In the genomic region with DNA sequence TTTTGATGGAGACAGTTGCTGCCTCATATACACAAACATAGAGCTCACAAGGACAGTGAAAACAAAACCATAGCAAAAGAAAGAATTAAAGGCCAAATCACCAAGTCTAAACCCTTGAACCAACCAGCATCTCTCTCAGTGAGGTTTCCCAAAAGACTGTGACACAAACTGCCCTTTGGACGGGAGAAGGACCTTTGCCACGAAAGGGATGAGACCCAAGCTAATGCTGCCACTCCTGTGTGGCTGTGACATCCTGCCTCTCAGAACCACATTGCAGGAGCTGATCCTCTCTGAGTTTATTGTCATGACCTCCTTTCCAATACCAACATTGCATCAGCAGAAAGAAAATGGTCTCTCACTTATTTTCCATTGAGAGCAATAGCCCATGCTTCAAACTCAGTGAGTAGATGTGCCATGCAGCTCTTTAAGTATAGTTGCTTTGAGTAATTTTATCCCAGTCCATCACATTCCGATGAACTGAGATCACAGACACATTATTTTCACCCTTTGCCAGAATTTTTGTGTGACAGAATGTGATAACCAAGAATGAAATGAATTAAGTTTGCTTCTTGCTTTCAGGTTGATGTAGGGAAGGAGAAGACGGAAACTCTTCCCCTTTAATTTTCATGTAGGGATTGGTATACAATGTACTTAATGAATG, we compare ENCODE assay signal across 25 cellular contexts.
DNase-seq lines count a peak whose midpoint lies in the region; ATAC-seq and TF ChIP-seq lines count a peak whose summit lies in the region.
"Had no signal": no experiment of that assay in that cellular context is flagged by ENCODE, and none has a peak within 500 bp of the region (broad histone marks: within the 10 kb centered on the region; RNA-seq: fewer than 3 reads in every experiment).

No MANE protein-coding gene starts in this region.

- no peak overlapping the region for H3K23ac ChIP-seq in mesendoderm (ENCODE audit: low read length)

- H3K79me1 ChIP-seq in mesendoderm (ENCODE audit: low read length): no peaks in the 10 kb centered on the region

- H3K18ac ChIP-seq in mesendoderm (ENCODE audit: low read length): no peak overlapping the region

- peak; percentile 69 for DNase-seq in EL
- peak; percentile 80 for DNase-seq in LHCN-M2 (ENCODE audit: low read depth)
- DNase-seq in cardiac fibroblast (ENCODE audit: low read depth in 2 of 2): peak; percentile 42 to 59
- DNase-seq in mesendoderm: peak; percentile 25
- DNase-seq in naive thymus-derived CD8-positive, alpha-beta T cell: no peak
- no peak for DNase-seq in RKO (ENCODE audit: low spot score)
- no peak for DNase-seq in NCI-H1048 (lab: John Stamatoyannopoulos, UW)
- DNase-seq: activated CD4-positive, alpha-beta T cell treated with anti-CD3 and anti-CD28 coated beads for 36 hours; activated T-cell treated with anti-CD3 and anti-CD28 coated beads, Interleukin-2, amount 50 U/mL, for 4 hours; esophagus squamous epithelium; Kasumi-1; kidney; mammary epithelial cell; naive thymus-derived CD4-positive, alpha-beta T cell; NCI-H1092 treated with DMSO at 0.1 percent for 48 hours; NCI-H187 treated with DMSO at 0.1 percent for 48 hours; NCI-H526 treated with DMSO at 0.1 percent for 48 hours; small intestine; stimulated activated CD4-positive, alpha-beta T cell treated with anti-CD3 and anti-CD28 coated beads, Interleukin-1b, Interleukin-23, amount 100 ng/mL, for 48 hours; T-helper 2 cell; testis had no signal

- H3K79me2 ChIP-seq in mesendoderm (ENCODE audit: control insufficient read depth, insufficient read depth, low read length): no peaks in the 10 kb centered on the region

- H3K4ac ChIP-seq in mesendoderm (ENCODE audit: low read depth, low read length): no peak overlapping the region

- H3K9me3 Mint-ChIP-seq in naive thymus-derived CD8-positive, alpha-beta T cell: no peaks in the 10 kb centered on the region
- H3K9me3 Mint-ChIP-seq: activated T-cell treated with anti-CD3 and anti-CD28 coated beads, Interleukin-2, amount 50 U/mL, for 4 hours; naive thymus-derived CD4-positive, alpha-beta T cell had no signal

- H3K56ac ChIP-seq in mesendoderm (ENCODE audit: low read length): no peak overlapping the region

- H2BK5ac ChIP-seq in mesendoderm (ENCODE audit: low read length): no peak overlapping the region

- POLR2A ChIA-PET in naive thymus-derived CD8-positive, alpha-beta T cell (lab: Charles Lee): no interaction called here

- no CpG with 5 or more reads among the region's 4 CpGs for WGBS in mesendoderm (ENCODE audit: extremely low coverage, insufficient coverage, low lambda C conversion rate)

- no peak overlapping the region for H2BK15ac ChIP-seq in mesendoderm (replicated peaks; ENCODE audit: low read depth)

- no peak overlapping the region for H3K27ac Mint-ChIP-seq in naive thymus-derived CD8-positive, alpha-beta T cell
- H3K27ac Mint-ChIP-seq: activated CD4-positive, alpha-beta T cell treated with anti-CD3 and anti-CD28 coated beads for 36 hours; naive thymus-derived CD4-positive, alpha-beta T cell; stimulated activated effector memory CD8-positive, alpha-beta T cell treated with anti-CD3 and anti-CD28 coated beads, Interleukin-12 subunit alpha, Interleukin-12 subunit beta, amount 100 ng/mL, for 72 hours had no signal

- H3K4me1 ChIP-seq in mesendoderm (ENCODE audit: control insufficient read depth, low read depth, low read length): no peaks in the 10 kb centered on the region
- H3K4me1 ChIP-seq: esophagus squamous epithelium, testis had no signal

- H3K4me1 Mint-ChIP-seq in naive thymus-derived CD8-positive, alpha-beta T cell: no peaks in the 10 kb centered on the region
- H3K4me1 Mint-ChIP-seq: activated CD4-positive, alpha-beta T cell treated with anti-CD3 and anti-CD28 coated beads for 36 hours; naive thymus-derived CD4-positive, alpha-beta T cell; stimulated activated effector memory CD8-positive, alpha-beta T cell treated with anti-CD3 and anti-CD28 coated beads, Interleukin-12 subunit alpha, Interleukin-12 subunit beta, amount 100 ng/mL, for 72 hours had no signal

- H3K36me3 Mint-ChIP-seq in naive thymus-derived CD8-positive, alpha-beta T cell: no peaks in the 10 kb centered on the region
- H3K36me3 Mint-ChIP-seq: naive thymus-derived CD4-positive, alpha-beta T cell; stimulated activated effector memory CD8-positive, alpha-beta T cell treated with anti-CD3 and anti-CD28 coated beads, Interleukin-12 subunit alpha, Interleukin-12 subunit beta, amount 100 ng/mL, for 72 hours had no signal

- H3K27ac ChIP-seq in mesendoderm (ENCODE audit: low read depth, low read length): no peak overlapping the region
- H3K27ac ChIP-seq: cardiac muscle cell, esophagus squamous epithelium, SK-N-MC, testis had no signal

- H2BK120ac ChIP-seq in mesendoderm (ENCODE audit: low read depth, low read length): no peak overlapping the region

- no peak overlapping the region for H3K4me2 ChIP-seq in mesendoderm (ENCODE audit: low read length)

- H3K4me3 Mint-ChIP-seq in naive thymus-derived CD8-positive, alpha-beta T cell: no peak overlapping the region
- H3K4me3 Mint-ChIP-seq: activated CD4-positive, alpha-beta T cell treated with anti-CD3 and anti-CD28 coated beads for 36 hours; activated T-cell treated with anti-CD3 and anti-CD28 coated beads, Interleukin-2, amount 50 U/mL, for 4 hours; naive thymus-derived CD4-positive, alpha-beta T cell; stimulated activated effector memory CD8-positive, alpha-beta T cell treated with anti-CD3 and anti-CD28 coated beads, Interleukin-12 subunit alpha, Interleukin-12 subunit beta, amount 100 ng/mL, for 72 hours had no signal

- no peak for TF ChIP-seq CTCF in cardiac fibroblast (IDR thresholded peaks at IDR 0.05; ENCODE audit: low read depth, low read length)

- no peak overlapping the region for H3K9ac ChIP-seq in mesendoderm (ENCODE audit: low read length)

- no peaks in the 10 kb centered on the region for H3K27me3 ChIP-seq in mesendoderm (ENCODE audit: insufficient read depth, low read length, poor library complexity)
- H3K27me3 ChIP-seq: cardiac muscle cell, esophagus squamous epithelium, testis had no signal

- H3K4me3 ChIP-seq in cardiac fibroblast (replicated peaks in 1 of 2; ENCODE audit: low read depth in 2 of 2, low read length in 2 of 2) (no peak overlapping the region), mesendoderm (ENCODE audit: low read length) (no peak overlapping the region)
- H3K4me3 ChIP-seq: cardiac muscle cell, esophagus squamous epithelium, SK-N-MC, testis had no signal

- H3K36me3 ChIP-seq in mesendoderm (ENCODE audit: control insufficient read depth, insufficient read depth, low read length): no peaks in the 10 kb centered on the region
- H3K36me3 ChIP-seq: cardiac muscle cell, esophagus squamous epithelium had no signal

- ATAC-seq in naive thymus-derived CD8-positive, alpha-beta T cell: no peak
- ATAC-seq in GM19351 (IDR thresholded peaks at IDR 0.05; ENCODE audit: unreplicated experiment): no peak
- ATAC-seq: activated CD4-positive, alpha-beta T cell treated with anti-CD3 and anti-CD28 coated beads for 36 hours; activated T-cell treated with anti-CD3 and anti-CD28 coated beads, Interleukin-2, amount 50 U/mL, for 4 hours; naive thymus-derived CD4-positive, alpha-beta T cell; stimulated activated effector memory CD8-positive, alpha-beta T cell treated with anti-CD3 and anti-CD28 coated beads, Interleukin-12 subunit alpha, Interleukin-12 subunit beta, amount 100 ng/mL, for 72 hours had no signal

- H4K8ac ChIP-seq in mesendoderm (ENCODE audit: low read depth, low read length): no peak overlapping the region

- H2AK5ac ChIP-seq in mesendoderm (ENCODE audit: low read length): no peak overlapping the region

- peaks cover 2 to 18% (median 7%) of the 10 kb centered on the region in 5 donors for H3K27me3 Mint-ChIP-seq in naive thymus-derived CD8-positive, alpha-beta T cell

- no peak overlapping the region for H4K5ac ChIP-seq in mesendoderm (ENCODE audit: low read length)

Comparison
In these comparisons a context has a peak if more than half of its experiments do, and no peak if none do; other contexts are left out.
1. DNase-seq: peak in EL (single experiment), LHCN-M2 (single experiment), cardiac fibroblast (2 of 2) and mesendoderm (single experiment); none in naive thymus-derived CD8-positive, alpha-beta T cell (0 of 10), RKO (single experiment) and NCI-H1048 (single experiment).